11 cellular contexts compared by ENCODE assay signal in genomic region chrX:103120748-103121147, GRCh38. TPM values are rescaled to one million over a fixed set of nuclear protein-coding genes. Genes with fewer than 3 reads are reported as not detected.
"Had no signal": no experiment of that assay in that cellular context is flagged by ENCODE, and none has a peak within 500 bp of the region (broad histone marks: within the 10 kb centered on the region; RNA-seq: fewer than 3 reads in every experiment).

No MANE protein-coding gene starts in this region.

- H3K9me3 ChIP-seq: HAP-1 had no signal

- H2AFZ ChIP-seq: GM23248, GM23338 had no signal

- H3K27ac ChIP-seq: GM23248 had no signal

- H3K4me1 ChIP-seq: HAP-1 had no signal

- H3K36me3 ChIP-seq: HAP-1 had no signal

- DNase-seq: GM23248, GOT3, H7, H9, HCEC 1CT, HFFc6 had no signal

- ATAC-seq: GM23338, HCT116 had no signal

- H3K4me2 ChIP-seq: GM23338 had no signal

- H3K4me3 ChIP-seq: GM23248, GM23338, HAP-1 had no signal

- FAIRE-seq: H54 had no signal

- H3K9ac ChIP-seq: GM23248 had no signal

RNA-seq across cellular contexts. Expression of gene NXF3, which starts 27.8 kb away (rescaled TPM):
- total RNA-seq: GM23338, H1, H7, H9 had no signal
- polyA plus RNA-seq: GM23338 had no signal

RNA-seq across cellular contexts. Expression of gene BEX1, which starts 56.8 kb away (rescaled TPM):
- total RNA-seq: HFFc6 had no signal
